ENCODE assay signal across 8 cellular contexts in genomic region chrX:3638280-3638873, GRCh38.
DNase-seq lines count a peak whose midpoint lies in the region; ATAC-seq and TF ChIP-seq lines count a peak whose summit lies in the region.

No MANE protein-coding gene starts in this region.

- in situ Hi-C loops in brain microvascular endothelial cell (cut with HindIII; ENCODE audit: low pct_ligation_motif_present, low sequenced_read_pairs): no loop called here

- ATAC-seq in HG03342 (IDR thresholded peaks at IDR 0.05; ENCODE audit: unreplicated experiment) (peak; percentile 81), RWPE2 (ENCODE audit: low read depth) (no peak), HG03108 (IDR thresholded peaks at IDR 0.05; ENCODE audit: unreplicated experiment) (no peak)
- peak in 1 of 2 donors; percentile 56 for ATAC-seq in stimulated activated naive B cell treated with anti-CD40 and anti-IgM and Interleukin-4, amounts not matched to agents 10 μg/mL and 1 μg/mL and 100 μg/mL, for 72 hours (replicated peaks)

- peaks cover 0 to 2% of the 10 kb centered on the region in 2 donors for H3K4me1 Mint-ChIP-seq in stimulated activated naive B cell treated with anti-CD40 and anti-IgM and Interleukin-4, amounts not matched to agents 10 μg/mL and 1 μg/mL and 100 μg/mL, for 72 hours

- no peaks in the 10 kb centered on the region for H3K4me1 ChIP-seq in RWPE2 (ENCODE audit: insufficient read depth, poor library complexity, severe bottlenecking)

- H3K9me3 Mint-ChIP-seq in stimulated activated naive B cell treated with anti-CD40 and anti-IgM and Interleukin-4, amounts not matched to agents 10 μg/mL and 1 μg/mL and 100 μg/mL, for 72 hours: no peaks in the 10 kb centered on the region

- H3K4me3 Mint-ChIP-seq in stimulated activated naive B cell treated with anti-CD40 and anti-IgM and Interleukin-4, amounts not matched to agents 10 μg/mL and 1 μg/mL and 100 μg/mL, for 72 hours: no peak overlapping the region

- TF ChIP-seq CTCF in GM10266 (IDR thresholded peaks at IDR 0.05; ENCODE audit: control insufficient read depth, insufficient read depth, low read depth, missing control alignments) (peak; percentile 54), RWPE2 (IDR thresholded peaks at IDR 0.05; ENCODE audit: poor library complexity, severe bottlenecking) (peak; percentile 62), brain microvascular endothelial cell (IDR thresholded peaks at IDR 0.05; ENCODE audit: low read depth, low read length, missing control alignments) (peak; percentile 75)

- peaks cover 3 to 51% of the 10 kb centered on the region in 2 donors for H3K36me3 Mint-ChIP-seq in stimulated activated naive B cell treated with anti-CD40 and anti-IgM and Interleukin-4, amounts not matched to agents 10 μg/mL and 1 μg/mL and 100 μg/mL, for 72 hours

- DNase-seq in A172 (ENCODE audit: low spot score) (peak; percentile 36), GM10266 (ENCODE audit: extremely low spot score) (peak; percentile 20), RWPE2 (ENCODE audit: low spot score) (no peak), brain microvascular endothelial cell (peak; percentile 37), kidney tubule cell (ENCODE audit: low spot score) (peak; percentile 44)
- no peak for DNase-seq in stimulated activated naive B cell treated with anti-CD40 and anti-IgM and Interleukin-4, amounts not matched to agents 10 μg/mL and 1 μg/mL and 100 μg/mL, for 72 hours

- H3K27ac ChIP-seq in RWPE2 (ENCODE audit: poor library complexity, severe bottlenecking) (no peak overlapping the region), brain microvascular endothelial cell (no peak overlapping the region)

- H3K4me3 ChIP-seq in RWPE2 (ENCODE audit: severe bottlenecking) (no peak overlapping the region), brain microvascular endothelial cell (ENCODE audit: low read depth, low read length) (no peak overlapping the region)

- H3K27me3 ChIP-seq in RWPE2 (ENCODE audit: insufficient read depth, poor library complexity, severe bottlenecking): no peaks in the 10 kb centered on the region
- no peaks in the 10 kb centered on the region for H3K27me3 ChIP-seq in brain microvascular endothelial cell (replicated peaks)

- H3K9me3 ChIP-seq in RWPE2 (ENCODE audit: severe bottlenecking): no peaks in the 10 kb centered on the region

- peak overlapping the region; percentile 11 for H3K27ac Mint-ChIP-seq in stimulated activated naive B cell treated with anti-CD40 and anti-IgM and Interleukin-4, amounts not matched to agents 10 μg/mL and 1 μg/mL and 100 μg/mL, for 72 hours

- H3K36me3 ChIP-seq in RWPE2 (ENCODE audit: low read depth): no peaks in the 10 kb centered on the region
- no peaks in the 10 kb centered on the region for H3K36me3 ChIP-seq in brain microvascular endothelial cell (replicated peaks)

- H3K27me3 Mint-ChIP-seq in stimulated activated naive B cell treated with anti-CD40 and anti-IgM and Interleukin-4, amounts not matched to agents 10 μg/mL and 1 μg/mL and 100 μg/mL, for 72 hours: no peaks in the 10 kb centered on the region

Comparison
In these comparisons a context has a peak if more than half of its experiments do, and no peak if none do; other contexts are left out.
1. DNase-seq: peak in A172 (single experiment), GM10266 (single experiment), brain microvascular endothelial cell (single experiment) and kidney tubule cell (single experiment); none in RWPE2 (single experiment) and stimulated activated naive B cell treated with anti-CD40 and anti-IgM and Interleukin-4, amounts not matched to agents 10 μg/mL and 1 μg/mL and 100 μg/mL, for 72 hours (single experiment).
2. Peak in every context shown above with its lines, with median percentiles within 50 percentile points of each other: CTCF ChIP-seq.